In genomic region chr12:122081108-122081696, GRCh38 we compare ENCODE assay signal across 8 cellular contexts. TPM values are rescaled to one million over a fixed set of nuclear protein-coding genes. Genes with fewer than 3 reads are reported as not detected.
DNase-seq lines count a peak whose midpoint lies in the region; ATAC-seq, FAIRE-seq and TF ChIP-seq lines count a peak whose summit lies in the region.

No MANE protein-coding gene starts in this region.

- H3K4me3 ChIP-seq in ACC112 (ENCODE audit: low read depth, low read length) (peak overlapping the region; percentile 99), HepG2 (replicated peaks in 1 of 3; ENCODE audit: insufficient read depth in 1 of 3, low read depth in 2 of 3, low read length in 3 of 3) (peak overlapping the region in 2 of 3 experiments; percentile 8 to 19; a peak in 3 of 6 replicates), thymus (ENCODE audit: low read length) (peak overlapping the region; percentile 95)
- H3K4me3 ChIP-seq in Jurkat, Clone E6-1 (ENCODE audit: low read length) = peak overlapping the region; percentile 89

- POLR2A ChIA-PET in HepG2 (lab: Yijun Ruan, JAX) = interaction anchor here (2.9 to 3.9 kb wide), 2 partner anchors 16 to 19 kb away, joined by 9 to 27 read pairs; no protein-coding TSS in a partner anchor

- peaks cover 26% of the 10 kb centered on the region for H3K4me1 ChIP-seq in ACC112 (ENCODE audit: control insufficient read depth, insufficient read depth, low read length, unreplicated experiment)
- H3K4me1 ChIP-seq in HepG2 (ENCODE audit: insufficient read depth, low read length) = peaks cover 58% of the 10 kb centered on the region
- peaks cover 30% of the 10 kb centered on the region for H3K4me1 ChIP-seq in thymus (ENCODE audit: control insufficient read depth, insufficient read depth, low read length)

- H2AFZ ChIP-seq in ACC112 (ENCODE audit: low read length, unreplicated experiment) = no peak overlapping the region
- no peak overlapping the region for H2AFZ ChIP-seq in HepG2 (ENCODE audit: low read length)

- WGBS in HepG2 (ENCODE audit: low lambda C conversion rate) = 83% methylated on average over 9 of the region's 9 CpGs
- WGBS in thymus = 60% methylated on average over 9 of the region's 9 CpGs

- H3K27me3 ChIP-seq in ACC112 (ENCODE audit: insufficient read depth, low read length) (no peaks in the 10 kb centered on the region), HepG2 (ENCODE audit: control insufficient read depth in 1 of 2, insufficient read depth in 2 of 2, low read length in 2 of 2) (no peaks in the 10 kb centered on the region), thymus (ENCODE audit: control insufficient read depth, insufficient read depth) (no peaks in the 10 kb centered on the region)

- peak overlapping the region; percentile 68; the same call in 1 of the 2 replicates for H3K9ac ChIP-seq in HepG2 (ENCODE audit: insufficient read depth, low read depth, low read length)

- peaks cover 17% of the 10 kb centered on the region for H4K20me1 ChIP-seq in HepG2 (ENCODE audit: insufficient read depth, low read length)

- no peak for DNase-seq in Jurkat, Clone E6-1 (ENCODE audit: low read depth, low spot score)
- peak; percentile 36 for DNase-seq in astrocyte of the hippocampus (ENCODE audit: low read depth, low spot score)
- DNase-seq in HepG2 (ENCODE audit: low spot score) = no peak

- no peak for FAIRE-seq in HepG2 (lab: Jason Lieb, UNC)

- peaks cover 68% of the 10 kb centered on the region for H3K79me2 ChIP-seq in ACC112 (ENCODE audit: control insufficient read depth, insufficient read depth, low read length, unreplicated experiment)
- H3K79me2 ChIP-seq in HepG2 (ENCODE audit: insufficient read depth, low read length) = peaks cover 45% of the 10 kb centered on the region

- peak overlapping the region; percentile 99 for H3K4me2 ChIP-seq in HepG2 (ENCODE audit: low read depth, low read length)

- H3K27ac ChIP-seq in ACC112 (ENCODE audit: low read depth, low read length) = peak overlapping the region; percentile 58
- no peak overlapping the region for H3K27ac ChIP-seq in HepG2 (ENCODE audit: extremely low read length, insufficient read depth, low read length)
- H3K27ac ChIP-seq in thymus (ENCODE audit: low read depth) = peak overlapping the region; percentile 94

- TF ChIP-seq EP300 in HepG2 (IDR thresholded peaks at IDR 0.05; ENCODE audit: low read depth in 2 of 2, low read length in 2 of 2) (no peak), HepG2 (CRISPR knock-in tag; IDR thresholded peaks at IDR 0.05; ENCODE audit: borderline replicate concordance) (no peak)

- H3K9me3 ChIP-seq in HepG2 (ENCODE audit: low read length) = no peaks in the 10 kb centered on the region
- no peaks in the 10 kb centered on the region for H3K9me3 ChIP-seq in thymus (ENCODE audit: control insufficient read depth)

- ATAC-seq in HepG2 (no peak), GM21619 (IDR thresholded peaks at IDR 0.05; ENCODE audit: unreplicated experiment) (no peak), GM21381 (IDR thresholded peaks at IDR 0.05; ENCODE audit: unreplicated experiment) (no peak), HG02840 (IDR thresholded peaks at IDR 0.05; ENCODE audit: low FRiP score, unreplicated experiment) (no peak)

- in situ Hi-C loops in HepG2 (cut with HindIII; ENCODE audit: extremely low pct_ligation_motif_present, low pct_unique_long_range_greater_than_20kb) = no loop called here

- intact Hi-C loops in HepG2 (cut with micrococcal nuclease; ENCODE audit: unreplicated experiment) = no loop called here

- TF ChIP-seq CTCF in HepG2 (CRISPR knock-in tag; IDR thresholded peaks at IDR 0.05) = no peak

- no TSS peak for BruUV-seq in HepG2 (replicated peaks; lab: Mats Ljungman, UMichigan)

- no peak for TF ChIP-seq POLR2A in HepG2 (IDR thresholded peaks at IDR 0.05; ENCODE audit: insufficient read depth in 1 of 2, low read depth in 2 of 2, low read length in 2 of 2)

- H3K36me3 ChIP-seq in ACC112 (ENCODE audit: insufficient read depth, low read length) (0 out of 2 replicates have a peak, but pooled peaks cover 2% of the 10 kb centered on the region), HepG2 (replicated peaks in 1 of 2; ENCODE audit: control insufficient read depth in 1 of 2, insufficient read depth in 2 of 2, low read length in 2 of 2) (peaks cover 5 to 20% of the 10 kb centered on the region in 2 experiments; a peak in 4 of 5 replicates), thymus (ENCODE audit: control insufficient read depth, insufficient read depth) (peaks cover 5% of the 10 kb centered on the region)

- no peak for TF ChIP-seq RAD21 in HepG2 (CRISPR knock-in tag; IDR thresholded peaks at IDR 0.05)

- CTCF ChIA-PET in HepG2 (lab: Yijun Ruan, JAX; ENCODE audit: low intra/inter-chr PET ratio, low total read pairs) = no interaction called here

TF ChIP-seq in HepG2, 621 proteins besides CTCF, POLR2A, EP300 and RAD21:
- TF ChIP-seq ZNF121 (CRISPR knock-in tag; IDR thresholded peaks at IDR 0.05) = peak; percentile 90
- TF ChIP-seq TBL1XR1 (IDR thresholded peaks at IDR 0.05; ENCODE audit: borderline replicate concordance, low read length, partially characterized antibody) = no peak

RNA-seq across cellular contexts. Expression of gene MLXIP, which starts 2.6 kb away (rescaled TPM):
- 18.9 TPM for polyA plus RNA-seq in Jurkat, Clone E6-1 (2012; ENCODE audit: insufficient read depth, insufficient read length)
- 4.4 and 5.3 TPM in 2 replicates for total RNA-seq in HepG2 (2016; rRNA removed; fragmentation: Illumina TruSeq; extraction: Trizol)
- 23.5 and 32.3 TPM in 2 replicates for total RNA-seq in HepG2 (2016; cell fraction: cytosol; rRNA removed; fragmentation: Illumina TruSeq; extraction: Trizol; ENCODE audit: low read depth)
- total RNA-seq in HepG2 (2016; cell fraction: insoluble cytoplasmic fraction; rRNA removed; fragmentation: Illumina TruSeq; extraction: Trizol) = 4.0 and 6.0 TPM in 2 replicates
- total RNA-seq in HepG2 (2016; cell fraction: membrane; rRNA removed; fragmentation: Illumina TruSeq; extraction: Trizol) = 9.3 and 10.6 TPM in 2 replicates
- 7.4 and 8.4 TPM in 2 replicates for total RNA-seq in HepG2 (2016; cell fraction: nucleus; rRNA removed; fragmentation: Illumina TruSeq; extraction: Trizol)
- polyA plus RNA-seq in HepG2 (2011; rRNA removed) = 6.3 and 6.7 TPM in 2 replicates
- 2.2 and 2.4 TPM in 2 replicates for polyA plus RNA-seq in HepG2 (2011; cell fraction: cytosol; rRNA removed)
- polyA plus RNA-seq in HepG2 (2011; cell fraction: nucleus; rRNA removed) = 25.4 and 79.6 TPM in 2 replicates
- 10.8 and 14.9 TPM in 2 replicates for polyA plus RNA-seq in HepG2 (2012)
- 8.7 and 8.8 TPM in 2 replicates for polyA plus RNA-seq in HepG2 (2016; cell fraction: cytosol; fragmentation: Illumina TruSeq; extraction: Trizol; ENCODE audit: low read depth)
- 6.2 and 10.8 TPM in 2 replicates for polyA plus RNA-seq in HepG2 (2016; cell fraction: insoluble cytoplasmic fraction; fragmentation: Illumina TruSeq; extraction: Trizol; ENCODE audit: low read depth)
- 12.2 and 13.1 TPM in 2 replicates for polyA plus RNA-seq in HepG2 (2016; cell fraction: membrane; fragmentation: Illumina TruSeq; extraction: Trizol; ENCODE audit: low read depth)
- 23.5 and 26.5 TPM in 2 replicates for polyA plus RNA-seq in HepG2 (2016; cell fraction: nucleus; fragmentation: Illumina TruSeq; extraction: Trizol; ENCODE audit: insufficient read depth, low read depth)
- 10.1 and 18.6 TPM in 2 replicates for polyA minus RNA-seq in HepG2 (2011; rRNA and poly(A)+ RNA removed; ENCODE audit: low replicate concordance)
- polyA minus RNA-seq in HepG2 (2011; cell fraction: cytosol; rRNA and poly(A)+ RNA removed) = 6.0 and 7.2 TPM in 2 replicates
- 12.4 and 12.6 TPM in 2 replicates for polyA minus RNA-seq in HepG2 (2011; cell fraction: nucleus; rRNA and poly(A)+ RNA removed)
- 31.9 TPM for polyA plus RNA-seq in thymus

RNA-seq across cellular contexts. Expression of gene BCL7A, which starts 59.5 kb away (rescaled TPM):
- polyA plus RNA-seq in Jurkat, Clone E6-1 (2012; ENCODE audit: insufficient read depth, insufficient read length) = 36.1 TPM
- 6.2 and 6.3 TPM in 2 replicates for total RNA-seq in HepG2 (2016; rRNA removed; fragmentation: Illumina TruSeq; extraction: Trizol)
- 2.2 TPM in 2 replicates for total RNA-seq in HepG2 (2016; cell fraction: cytosol; rRNA removed; fragmentation: Illumina TruSeq; extraction: Trizol; ENCODE audit: low read depth)
- total RNA-seq in HepG2 (2016; cell fraction: insoluble cytoplasmic fraction; rRNA removed; fragmentation: Illumina TruSeq; extraction: Trizol) = 6.1 and 6.8 TPM in 2 replicates
- 3.4 and 3.6 TPM in 2 replicates for total RNA-seq in HepG2 (2016; cell fraction: membrane; rRNA removed; fragmentation: Illumina TruSeq; extraction: Trizol)
- total RNA-seq in HepG2 (2016; cell fraction: nucleus; rRNA removed; fragmentation: Illumina TruSeq; extraction: Trizol) = 3.7 and 4.3 TPM in 2 replicates
- polyA plus RNA-seq in HepG2 (2011; rRNA removed) (4.1 and 5.4 TPM in 2 replicates), thymus (5.5 TPM)
- 4.0 and 4.8 TPM in 2 replicates for polyA plus RNA-seq in HepG2 (2011; cell fraction: cytosol; rRNA removed)
- 6.8 and 7.1 TPM in 2 replicates for polyA plus RNA-seq in HepG2 (2011; cell fraction: nucleus; rRNA removed)
- 2.4 and 5.0 TPM in 2 replicates for polyA plus RNA-seq in HepG2 (2012)
- 0.48 and 0.57 TPM in 2 replicates for polyA plus RNA-seq in HepG2 (2016; cell fraction: cytosol; fragmentation: Illumina TruSeq; extraction: Trizol; ENCODE audit: low read depth)
- polyA plus RNA-seq in HepG2 (2016; cell fraction: insoluble cytoplasmic fraction; fragmentation: Illumina TruSeq; extraction: Trizol; ENCODE audit: low read depth) = 5.6 and 7.4 TPM in 2 replicates
- 1.6 and 1.7 TPM in 2 replicates for polyA plus RNA-seq in HepG2 (2016; cell fraction: membrane; fragmentation: Illumina TruSeq; extraction: Trizol; ENCODE audit: low read depth)
- 7.0 and 8.7 TPM in 2 replicates for polyA plus RNA-seq in HepG2 (2016; cell fraction: nucleus; fragmentation: Illumina TruSeq; extraction: Trizol; ENCODE audit: insufficient read depth, low read depth)
- 5.1 and 5.3 TPM in 2 replicates for polyA minus RNA-seq in HepG2 (2011; rRNA and poly(A)+ RNA removed; ENCODE audit: low replicate concordance)
- 2.1 and 3.2 TPM in 2 replicates for polyA minus RNA-seq in HepG2 (2011; cell fraction: cytosol; rRNA and poly(A)+ RNA removed)
- polyA minus RNA-seq in HepG2 (2011; cell fraction: nucleus; rRNA and poly(A)+ RNA removed) = 3.6 TPM in 2 replicates

Comparison
In these comparisons a context has a peak if more than half of its experiments do, and no peak if none do; other contexts are left out.
1. H3K4me3 ChIP-seq: peak in every context shown above with its lines; median percentile 99 in ACC112; 95 in thymus; 89 in Jurkat, Clone E6-1; 14 in HepG2.